In the genomic region with DNA sequence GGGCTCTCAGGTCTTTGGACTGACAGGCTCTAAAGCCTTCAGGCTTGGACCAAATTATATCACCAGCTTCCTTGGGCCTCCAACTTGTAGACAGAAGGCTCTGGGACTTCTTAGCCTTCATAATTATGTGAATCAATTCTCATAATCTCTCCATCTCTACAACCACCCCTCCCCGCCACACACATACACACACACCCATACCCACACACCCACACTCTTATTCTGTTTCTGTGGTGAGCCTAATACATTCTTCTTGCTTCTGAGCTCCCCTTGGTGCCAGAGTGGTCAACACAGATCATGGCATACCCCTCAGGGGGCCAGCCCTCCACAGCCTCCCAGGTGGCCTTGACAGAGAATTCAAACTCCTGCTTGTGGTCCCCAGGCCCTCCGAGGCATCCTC, we compare ENCODE assay signal across 20 cellular contexts. TPM values are rescaled to one million over a fixed set of nuclear protein-coding genes. Genes with fewer than 3 reads are reported as not detected.
DNase-seq lines count a peak whose midpoint lies in the region; ATAC-seq, FAIRE-seq and TF ChIP-seq lines count a peak whose summit lies in the region.
"Had no signal": no experiment of that assay in that cellular context is flagged by ENCODE, and none has a peak within 500 bp of the region (broad histone marks: within the 10 kb centered on the region; RNA-seq: fewer than 3 reads in every experiment).

No MANE protein-coding gene starts in this region.

- no peak for TF ChIP-seq POLR2A in K562 (conservative IDR thresholded peaks at IDR 0.05)

- in situ Hi-C loops in K562 (cut with MboI) = no loop called here

- no peak overlapping the region for H3K27ac ChIP-seq in CD4-positive, alpha-beta T cell (ENCODE audit: low read depth, low read length)
- no peak overlapping the region for H3K27ac ChIP-seq in K562 (ENCODE audit: extremely low read depth, low read depth, low read length)
- H3K27ac ChIP-seq: C4-2B, SJSA1 had no signal

- H3K9me3 Mint-ChIP-seq in activated CD8-positive, alpha-beta T cell treated with anti-CD3 and anti-CD28 coated beads for 36 hours = peaks cover 3% of the 10 kb centered on the region
- no peaks in the 10 kb centered on the region for H3K9me3 Mint-ChIP-seq in activated CD8-positive, alpha-beta T cell treated with anti-CD3 and anti-CD28 coated beads, Interleukin-2, amount 10 ng/mL, durations not matched to agents 7 days and 5 days (ENCODE audit: insufficient read depth)
- H3K9me3 Mint-ChIP-seq in CD4-positive, alpha-beta T cell = no peaks in the 10 kb centered on the region
- H3K9me3 Mint-ChIP-seq in stimulated activated memory B cell treated with anti-CD40 and anti-IgM and Interleukin-4, amounts not matched to agents 10 μg/mL and 1 μg/mL and 100 μg/mL, for 72 hours = no peaks in the 10 kb centered on the region
- no peaks in the 10 kb centered on the region for H3K9me3 Mint-ChIP-seq in activated CD4-positive, alpha-beta T cell treated with anti-CD3 and anti-CD28 coated beads for 36 hours (ENCODE audit: low read depth)

- intact Hi-C loops in activated CD8-positive, alpha-beta T cell treated with anti-CD3 and anti-CD28 coated beads for 36 hours (cut with micrococcal nuclease) = no loop called here
- intact Hi-C loops in CD4-positive, alpha-beta T cell (cut with DNase I, micrococcal nuclease) = loop anchor here in 1 of 2 experiments (10.0 kb wide), 1 partner anchor 749 kb away; a partner anchor contains a TSS
- intact Hi-C loops in K562 (cut with micrococcal nuclease) = no loop called here
- intact Hi-C loops in activated CD4-positive, alpha-beta T cell treated with anti-CD3 and anti-CD28 coated beads for 36 hours (cut with DNase I, micrococcal nuclease) = loop anchor here in 1 of 2 experiments (10.0 kb wide), 1 partner anchor 699 kb away; a partner anchor contains a TSS

- peak; percentile 19 for DNase-seq in activated CD8-positive, alpha-beta T cell treated with anti-CD3 and anti-CD28 coated beads for 36 hours
- DNase-seq in activated CD8-positive, alpha-beta T cell treated with anti-CD3 and anti-CD28 coated beads, Interleukin-2, amount 10 ng/mL, durations not matched to agents 7 days and 5 days = no peak
- no peak for DNase-seq in CD4-positive, alpha-beta T cell
- DNase-seq in K562 (ENCODE audit: extremely low read depth in 1 of 4, low spot score in 3 of 4) = peak in 1 of 4 experiments; percentile 7
- no peak for DNase-seq in activated CD4-positive, alpha-beta T cell treated with anti-CD3 and anti-CD28 coated beads for 36 hours
- DNase-seq: AML-193, DMS79, MG63, NCI-H1048, NCI-H1417 treated with DMSO at 0.1 percent for 48 hours, NCI-H187, NCI-H446, NCI-H526 had no signal

- no peak overlapping the region for H3K4me3 ChIP-seq in K562
- H3K4me3 ChIP-seq: MG63, SJSA1 had no signal

- no peaks in the 10 kb centered on the region for H4K20me1 ChIP-seq in K562 (replicated peaks; ENCODE audit: control insufficient read depth, insufficient read depth, low read length)

- no TSS peak for BruUV-seq in K562 (replicated peaks; lab: Mats Ljungman, UMichigan)

- TF ChIP-seq RAD21 in K562 (CRISPR knock-in tag; conservative IDR thresholded peaks at IDR 0.05 in 1 of 2, IDR thresholded peaks at IDR 0.05 in 1 of 2) = no peak

- POLR2A ChIA-PET in activated CD8-positive, alpha-beta T cell treated with anti-CD3 and anti-CD28 coated beads for 36 hours (lab: Charles Lee) = interaction anchor here (0.7 to 1.7 kb wide), 6 partner anchors 8 to 54 kb away, joined by 3 to 8 read pairs (median 4); a partner anchor contains a TSS
- POLR2A ChIA-PET in activated CD8-positive, alpha-beta T cell treated with anti-CD3 and anti-CD28 coated beads, Interleukin-2, amount 10 ng/mL, durations not matched to agents 7 days and 5 days (lab: Charles Lee) = interaction anchor here (1.1 to 1.8 kb wide), 2 partner anchors 26 to 79 kb away, joined by 6 to 8 read pairs; no protein-coding TSS in a partner anchor
- POLR2A ChIA-PET in CD4-positive, alpha-beta T cell (lab: Charles Lee) = interaction anchor here (2.0 to 4.6 kb wide), 2 partner anchors 8 to 11 kb away, joined by 5 to 62 read pairs; a partner anchor contains a TSS
- POLR2A ChIA-PET in K562 (lab: Yijun Ruan, JAX) = interaction anchor here (0.9 to 1.4 kb wide), 3 partner anchors 8 to 17 kb away, joined by 3 to 4 read pairs (median 3); no protein-coding TSS in a partner anchor
- POLR2A ChIA-PET in activated CD4-positive, alpha-beta T cell treated with anti-CD3 and anti-CD28 coated beads for 36 hours (lab: Charles Lee) = no interaction called here

- no peaks in the 10 kb centered on the region for H3K79me2 ChIP-seq in K562 (ENCODE audit: control insufficient read depth, insufficient read depth, low read length)

- H3K27me3 Mint-ChIP-seq in activated CD8-positive, alpha-beta T cell treated with anti-CD3 and anti-CD28 coated beads for 36 hours = no peaks in the 10 kb centered on the region
- H3K27me3 Mint-ChIP-seq in activated CD8-positive, alpha-beta T cell treated with anti-CD3 and anti-CD28 coated beads, Interleukin-2, amount 10 ng/mL, durations not matched to agents 7 days and 5 days (ENCODE audit: low read depth) = no peaks in the 10 kb centered on the region
- H3K27me3 Mint-ChIP-seq in CD4-positive, alpha-beta T cell = no peaks in the 10 kb centered on the region
- H3K27me3 Mint-ChIP-seq in stimulated activated memory B cell treated with anti-CD40 and anti-IgM and Interleukin-4, amounts not matched to agents 10 μg/mL and 1 μg/mL and 100 μg/mL, for 72 hours = no peaks in the 10 kb centered on the region
- H3K27me3 Mint-ChIP-seq in activated CD4-positive, alpha-beta T cell treated with anti-CD3 and anti-CD28 coated beads for 36 hours = no peaks in the 10 kb centered on the region

- H2AFZ ChIP-seq in K562 (ENCODE audit: low read depth, low read length) = no peak overlapping the region

- 57% methylated on average over 2 of the region's 2 CpGs for WGBS in K562 (ENCODE audit: insufficient coverage, low coverage, missing lambda C conversion rate)

- H3K9me1 ChIP-seq in K562 (ENCODE audit: control insufficient read depth, insufficient read depth, low read length) = no peaks in the 10 kb centered on the region

- no peaks in the 10 kb centered on the region for H3K9me3 ChIP-seq in CD4-positive, alpha-beta T cell (ENCODE audit: control insufficient read depth, low read length)
- H3K9me3 ChIP-seq in K562 (replicated peaks; ENCODE audit: control insufficient read depth, insufficient read depth, low read depth, low read length) = no peaks in the 10 kb centered on the region
- H3K9me3 ChIP-seq: MG63, SJSA1 had no signal

- TF ChIP-seq CTCF in activated CD8-positive, alpha-beta T cell treated with anti-CD3 and anti-CD28 coated beads for 36 hours (IDR thresholded peaks at IDR 0.05) = no peak
- no peak for TF ChIP-seq CTCF in CD4-positive, alpha-beta T cell (IDR thresholded peaks at IDR 0.05)
- TF ChIP-seq CTCF in K562 (IDR thresholded peaks at IDR 0.05 in 2 of 3, conservative IDR thresholded peaks at IDR 0.05 in 1 of 3; ENCODE audit: insufficient read depth in 2 of 3, low read depth in 1 of 3, low read length in 3 of 3) = no peak

- H3K4me1 Mint-ChIP-seq in activated CD8-positive, alpha-beta T cell treated with anti-CD3 and anti-CD28 coated beads for 36 hours (ENCODE audit: low read depth) = peaks cover 45% of the 10 kb centered on the region
- H3K4me1 Mint-ChIP-seq in activated CD8-positive, alpha-beta T cell treated with anti-CD3 and anti-CD28 coated beads, Interleukin-2, amount 10 ng/mL, durations not matched to agents 7 days and 5 days (ENCODE audit: low read depth) = peaks cover 61% of the 10 kb centered on the region
- H3K4me1 Mint-ChIP-seq in CD4-positive, alpha-beta T cell (ENCODE audit: low read depth) = peaks cover 57% of the 10 kb centered on the region
- peaks cover 25% of the 10 kb centered on the region for H3K4me1 Mint-ChIP-seq in stimulated activated memory B cell treated with anti-CD40 and anti-IgM and Interleukin-4, amounts not matched to agents 10 μg/mL and 1 μg/mL and 100 μg/mL, for 72 hours
- peaks cover 49% of the 10 kb centered on the region for H3K4me1 Mint-ChIP-seq in activated CD4-positive, alpha-beta T cell treated with anti-CD3 and anti-CD28 coated beads for 36 hours

- H3K36me3 Mint-ChIP-seq in activated CD8-positive, alpha-beta T cell treated with anti-CD3 and anti-CD28 coated beads for 36 hours (ENCODE audit: low read depth) = peaks cover 1% of the 10 kb centered on the region
- peaks cover 2% of the 10 kb centered on the region for H3K36me3 Mint-ChIP-seq in activated CD8-positive, alpha-beta T cell treated with anti-CD3 and anti-CD28 coated beads, Interleukin-2, amount 10 ng/mL, durations not matched to agents 7 days and 5 days (ENCODE audit: low read depth)
- H3K36me3 Mint-ChIP-seq in CD4-positive, alpha-beta T cell (ENCODE audit: low read depth) = peaks cover 3% of the 10 kb centered on the region
- no peaks in the 10 kb centered on the region for H3K36me3 Mint-ChIP-seq in stimulated activated memory B cell treated with anti-CD40 and anti-IgM and Interleukin-4, amounts not matched to agents 10 μg/mL and 1 μg/mL and 100 μg/mL, for 72 hours
- no peaks in the 10 kb centered on the region for H3K36me3 Mint-ChIP-seq in activated CD4-positive, alpha-beta T cell treated with anti-CD3 and anti-CD28 coated beads for 36 hours (ENCODE audit: low read depth)

- TF ChIP-seq EP300 in K562 (IDR thresholded peaks at IDR 0.05; ENCODE audit: low read length) = no peak

- no peaks in the 10 kb centered on the region for H3K36me3 ChIP-seq in K562 (ENCODE audit: control insufficient read depth, insufficient read depth, low read length)
- H3K36me3 ChIP-seq: MG63, SJSA1 had no signal

- H3K27ac Mint-ChIP-seq in activated CD8-positive, alpha-beta T cell treated with anti-CD3 and anti-CD28 coated beads for 36 hours = no peak overlapping the region
- no peak overlapping the region for H3K27ac Mint-ChIP-seq in activated CD8-positive, alpha-beta T cell treated with anti-CD3 and anti-CD28 coated beads, Interleukin-2, amount 10 ng/mL, durations not matched to agents 7 days and 5 days
- peak overlapping the region; percentile 46 for H3K27ac Mint-ChIP-seq in CD4-positive, alpha-beta T cell
- H3K27ac Mint-ChIP-seq in stimulated activated memory B cell treated with anti-CD40 and anti-IgM and Interleukin-4, amounts not matched to agents 10 μg/mL and 1 μg/mL and 100 μg/mL, for 72 hours = peak overlapping the region; percentile 30
- H3K27ac Mint-ChIP-seq in activated CD4-positive, alpha-beta T cell treated with anti-CD3 and anti-CD28 coated beads for 36 hours = no peak overlapping the region

- no peaks in the 10 kb centered on the region for H3K27me3 ChIP-seq in CD4-positive, alpha-beta T cell (ENCODE audit: control insufficient read depth, insufficient read depth, low read length)
- H3K27me3 ChIP-seq in K562 (ENCODE audit: control insufficient read depth in 2 of 2, insufficient read depth in 2 of 2, low read length in 2 of 2) = no peaks in the 10 kb centered on the region
- H3K27me3 ChIP-seq: MG63 had no signal

- no peak for FAIRE-seq in K562 (lab: Jason Lieb, UNC)
- FAIRE-seq: GM19239 had no signal

- CTCF ChIA-PET in activated CD8-positive, alpha-beta T cell treated with anti-CD3 and anti-CD28 coated beads for 36 hours (lab: Charles Lee) = interaction anchor here (1.2 to 1.6 kb wide), 4 partner anchors 12 to 29 kb away, joined by 3 to 8 read pairs (median 4); no protein-coding TSS in a partner anchor
- CTCF ChIA-PET in activated CD8-positive, alpha-beta T cell treated with anti-CD3 and anti-CD28 coated beads, Interleukin-2, amount 10 ng/mL, durations not matched to agents 7 days and 5 days (lab: Charles Lee) = interaction anchor here (1.1 to 6.2 kb wide), 5 partner anchors 8 to 27 kb away, joined by 3 to 46 read pairs (median 8); no protein-coding TSS in a partner anchor
- CTCF ChIA-PET in CD4-positive, alpha-beta T cell (lab: Charles Lee) = interaction anchor here (1.0 kb wide), 1 partner anchor 23 kb away, joined by 3 read pairs; no protein-coding TSS in a partner anchor
- CTCF ChIA-PET in K562 (lab: Yijun Ruan, JAX; ENCODE audit: low intra/inter-chr PET ratio) = no interaction called here
- CTCF ChIA-PET in activated CD4-positive, alpha-beta T cell treated with anti-CD3 and anti-CD28 coated beads for 36 hours (lab: Charles Lee) = interaction anchor here (0.9 to 3.0 kb wide), 5 partner anchors 9 to 442 kb away, joined by 3 to 14 read pairs (median 4); no protein-coding TSS in a partner anchor

- no peak overlapping the region for H3K4me2 ChIP-seq in K562 (ENCODE audit: insufficient read depth, low read length)

- ATAC-seq in activated CD8-positive, alpha-beta T cell treated with anti-CD3 and anti-CD28 coated beads for 36 hours = no peak
- no peak for ATAC-seq in activated CD8-positive, alpha-beta T cell treated with anti-CD3 and anti-CD28 coated beads, Interleukin-2, amount 10 ng/mL, durations not matched to agents 7 days and 5 days
- no peak for ATAC-seq in CD4-positive, alpha-beta T cell (ENCODE audit: poor library complexity)
- no peak for ATAC-seq in K562
- ATAC-seq in stimulated activated memory B cell treated with anti-CD40 and anti-IgM and Interleukin-4, amounts not matched to agents 10 μg/mL and 1 μg/mL and 100 μg/mL, for 72 hours = no peak
- no peak for ATAC-seq in GM19395 (IDR thresholded peaks at IDR 0.05; ENCODE audit: unreplicated experiment)
- no peak for ATAC-seq in activated CD4-positive, alpha-beta T cell treated with anti-CD3 and anti-CD28 coated beads for 36 hours
- ATAC-seq: Right ventricle myocardium inferior had no signal

- H3K4me1 ChIP-seq in K562 (replicated peaks in 1 of 2; ENCODE audit: control insufficient read depth in 2 of 2, insufficient read depth in 2 of 2, low read length in 2 of 2) = peaks cover 12 to 38% of the 10 kb centered on the region in 2 experiments
- H3K4me1 ChIP-seq: SJSA1 had no signal

- H3K4me3 Mint-ChIP-seq in activated CD8-positive, alpha-beta T cell treated with anti-CD3 and anti-CD28 coated beads for 36 hours = no peak overlapping the region
- H3K4me3 Mint-ChIP-seq in activated CD8-positive, alpha-beta T cell treated with anti-CD3 and anti-CD28 coated beads, Interleukin-2, amount 10 ng/mL, durations not matched to agents 7 days and 5 days = no peak overlapping the region
- H3K4me3 Mint-ChIP-seq in CD4-positive, alpha-beta T cell = no peak overlapping the region
- H3K4me3 Mint-ChIP-seq in stimulated activated memory B cell treated with anti-CD40 and anti-IgM and Interleukin-4, amounts not matched to agents 10 μg/mL and 1 μg/mL and 100 μg/mL, for 72 hours = no peak overlapping the region
- H3K4me3 Mint-ChIP-seq in activated CD4-positive, alpha-beta T cell treated with anti-CD3 and anti-CD28 coated beads for 36 hours = no peak overlapping the region

- 0 out of 4 replicates have a peak overlapping the region, but pooled peaks of 1 of the 2 experiments have one; percentile 36 for H3K9ac ChIP-seq in K562 (ENCODE audit: insufficient read depth in 1 of 2, low read depth in 2 of 2, low read length in 2 of 2)

RNA-seq across cellular contexts. Expression of a gene that starts 5.6 kb away (rescaled TPM):
- 100 to 1,000 TPM; 142 to 143 TPM for total RNA-seq in activated CD8-positive, alpha-beta T cell treated with anti-CD3 and anti-CD28 coated beads for 36 hours
- total RNA-seq in activated CD8-positive, alpha-beta T cell treated with anti-CD3 and anti-CD28 coated beads, Interleukin-2, amount 10 ng/mL, durations not matched to agents 7 days and 5 days = 100 to 1,000 TPM; 202 to 206 TPM
- 10 to 100 TPM; 82.0 to 83.5 TPM for total RNA-seq in CD4-positive, alpha-beta T cell
- total RNA-seq in K562 (2011; cell fraction: chromatin; rRNA removed; ENCODE audit: low replicate concordance) = 213 and 603 TPM in 2 replicates
- 374 and 409 TPM in 2 replicates for total RNA-seq in K562 (2011; cell fraction: nucleolus; rRNA removed)
- 286 and 299 TPM in 2 replicates for total RNA-seq in K562 (2011; cell fraction: nucleoplasm; rRNA removed)
- total RNA-seq in K562 (2014; rRNA removed) (60.7 and 76.5 TPM in 2 replicates), K562 (2014; rRNA removed; fragmentation: Illumina TruSeq; extraction: Trizol) (25.4 and 30.2 TPM in 2 replicates), K562 (2015; rRNA removed; fragmentation: Illumina TruSeq; extraction: Trizol) (36.0 and 39.9 TPM in 2 replicates), K562 (2021) (128 and 138 TPM in 2 replicates)
- polyA plus RNA-seq in K562 (2011; rRNA removed) (44.0 and 93.3 TPM in 2 replicates), K562 (2014; fragmentation: Illumina TruSeq; extraction: Trizol) (90.7 and 111 TPM in 2 replicates), K562 (2014; fragmentation: Nextera tagmentation; extraction: Ambion mirVana) (1 to 10 TPM; 1.2 to 1.4 TPM), K562 (2014; rRNA removed) (54.3 and 61.0 TPM in 2 replicates)
- 51.4 and 78.4 TPM in 2 replicates for polyA plus RNA-seq in K562 (2011; cell fraction: cytosol; rRNA removed)
- 125 and 255 TPM in 2 replicates for polyA plus RNA-seq in K562 (2011; cell fraction: nucleus; rRNA removed)
- 95.0 and 139 TPM in 2 replicates for polyA plus RNA-seq in K562 (2012)
- 82.2 and 99.7 TPM in 2 replicates for polyA minus RNA-seq in K562 (2011; rRNA and poly(A)+ RNA removed)
- polyA minus RNA-seq in K562 (2011; cell fraction: cytosol; rRNA and poly(A)+ RNA removed) = 114 and 152 TPM in 2 replicates
- 137 and 138 TPM in 2 replicates for polyA minus RNA-seq in K562 (2011; cell fraction: nucleus; rRNA and poly(A)+ RNA removed)
- 100 to 1,000 TPM; 117 to 123 TPM for total RNA-seq in activated CD4-positive, alpha-beta T cell treated with anti-CD3 and anti-CD28 coated beads for 36 hours
- total RNA-seq: LHCN-M2 had no signal

RNA-seq across cellular contexts. Expression of a gene that starts 54.4 kb away (rescaled TPM):
- 1 to 10 TPM; 1.8 to 2.0 TPM for total RNA-seq in activated CD8-positive, alpha-beta T cell treated with anti-CD3 and anti-CD28 coated beads for 36 hours
- total RNA-seq in activated CD8-positive, alpha-beta T cell treated with anti-CD3 and anti-CD28 coated beads, Interleukin-2, amount 10 ng/mL, durations not matched to agents 7 days and 5 days = under 1 TPM; 0.87 to 0.99 TPM
- 1 to 10 TPM; 4.5 to 4.6 TPM for total RNA-seq in CD4-positive, alpha-beta T cell
- 2.7 and 8.1 TPM in 2 replicates for total RNA-seq in K562 (2011; cell fraction: chromatin; rRNA removed; ENCODE audit: low replicate concordance)
- total RNA-seq in K562 (2011; cell fraction: nucleolus; rRNA removed) = 7.7 and 8.8 TPM in 2 replicates
- total RNA-seq in K562 (2011; cell fraction: nucleoplasm; rRNA removed) = 5.1 and 6.9 TPM in 2 replicates
- 4.1 and 8.2 TPM in 2 replicates for total RNA-seq in K562 (2014; rRNA removed)
- 2.5 and 3.1 TPM in 2 replicates for total RNA-seq in K562 (2014; rRNA removed; fragmentation: Illumina TruSeq; extraction: Trizol)
- 4.6 TPM in 2 replicates for total RNA-seq in K562 (2015; rRNA removed; fragmentation: Illumina TruSeq; extraction: Trizol)
- 4.6 and 6.0 TPM in 2 replicates for total RNA-seq in K562 (2021)
- 4.6 and 6.4 TPM in 2 replicates for polyA plus RNA-seq in K562 (2011; rRNA removed)
- polyA plus RNA-seq in K562 (2011; cell fraction: cytosol; rRNA removed) = 6.6 and 7.2 TPM in 2 replicates
- 4.0 and 4.1 TPM in 2 replicates for polyA plus RNA-seq in K562 (2011; cell fraction: nucleus; rRNA removed)
- 6.2 and 9.2 TPM in 2 replicates for polyA plus RNA-seq in K562 (2012)
- polyA plus RNA-seq in K562 (2014; fragmentation: Illumina TruSeq; extraction: Trizol) = 4.5 and 4.9 TPM in 2 replicates
- polyA plus RNA-seq in K562 (2014; fragmentation: Nextera tagmentation; extraction: Ambion mirVana) = 1 to 10 TPM in 1 of 2 experiments, under 1 TPM in 1; 0.60 to 1.2 TPM
- 5.0 and 7.9 TPM in 2 replicates for polyA plus RNA-seq in K562 (2014; rRNA removed)
- 3.7 and 4.3 TPM in 2 replicates for polyA minus RNA-seq in K562 (2011; rRNA and poly(A)+ RNA removed)
- 2.7 and 3.1 TPM in 2 replicates for polyA minus RNA-seq in K562 (2011; cell fraction: cytosol; rRNA and poly(A)+ RNA removed)
- polyA minus RNA-seq in K562 (2011; cell fraction: nucleus; rRNA and poly(A)+ RNA removed) = 2.4 and 4.4 TPM in 2 replicates
- 1 to 10 TPM; 3.4 to 4.1 TPM for total RNA-seq in activated CD4-positive, alpha-beta T cell treated with anti-CD3 and anti-CD28 coated beads for 36 hours

Comparison
In these comparisons a context has a peak if more than half of its experiments do, and no peak if none do; other contexts are left out.
1. H3K27ac Mint-ChIP-seq: peak in CD4-positive, alpha-beta T cell (single experiment) and stimulated activated memory B cell treated with anti-CD40 and anti-IgM and Interleukin-4, amounts not matched to agents 10 μg/mL and 1 μg/mL and 100 μg/mL, for 72 hours (single experiment); none in activated CD8-positive, alpha-beta T cell treated with anti-CD3 and anti-CD28 coated beads for 36 hours (single experiment), activated CD8-positive, alpha-beta T cell treated with anti-CD3 and anti-CD28 coated beads, Interleukin-2, amount 10 ng/mL, durations not matched to agents 7 days and 5 days (single experiment) and activated CD4-positive, alpha-beta T cell treated with anti-CD3 and anti-CD28 coated beads for 36 hours (single experiment).